Comparison of ENCODE assay signal across 1 cellular context in the genomic region with DNA sequence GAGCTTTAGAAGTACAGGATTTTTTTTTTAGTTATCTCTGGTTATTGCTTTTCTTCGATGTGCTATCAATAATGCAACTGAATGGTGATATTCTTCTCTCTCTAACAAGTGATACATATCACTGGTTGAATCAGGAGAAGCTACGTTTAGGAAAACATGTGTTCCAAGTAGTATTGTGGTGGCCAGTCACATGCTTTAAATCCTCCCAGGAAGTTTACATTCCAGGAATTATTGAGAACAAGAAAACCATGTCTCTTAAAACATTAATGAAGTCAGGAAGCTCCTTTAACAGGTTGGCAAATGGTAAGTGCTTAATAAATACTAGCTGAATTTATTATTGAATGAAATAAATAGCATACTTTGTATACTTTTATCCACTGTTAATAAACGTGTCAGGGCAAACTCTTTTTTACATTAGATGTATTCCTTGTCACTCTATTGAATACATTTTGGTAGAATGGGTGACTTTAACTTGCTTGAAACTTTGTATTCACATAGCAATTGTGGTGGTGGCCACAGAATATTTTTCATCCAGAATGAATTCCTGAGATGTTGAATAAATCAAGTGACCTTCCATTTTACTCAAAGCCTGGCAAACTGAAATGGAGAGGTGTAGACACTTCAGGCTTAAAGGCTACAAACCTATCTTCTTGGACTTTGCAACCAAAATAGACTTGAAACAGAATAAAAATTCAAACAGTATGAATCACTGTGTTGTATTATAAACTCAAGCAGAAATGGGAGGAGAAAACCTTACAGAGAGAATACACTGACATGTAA.
TF ChIP-seq lines count a peak whose summit lies in the region.

No MANE protein-coding gene starts in this region.

TF ChIP-seq in GM23338, 12 proteins besides CTCF, POLR2A, EP300 and RAD21 (continued from another document):
- TF ChIP-seq ZNF331 (CRISPR knock-in tag; IDR thresholded peaks at IDR 0.05; ENCODE audit: low read depth) = no peak
- TF ChIP-seq ETS1 (IDR thresholded peaks at IDR 0.05) = no peak
- TF ChIP-seq ZNF114 (CRISPR knock-in tag; IDR thresholded peaks at IDR 0.05) = no peak
- TF ChIP-seq NANOG (IDR thresholded peaks at IDR 0.05; ENCODE audit: borderline replicate concordance) = no peak
- no peak for TF ChIP-seq POLR2AphosphoS5 (IDR thresholded peaks at IDR 0.05; ENCODE audit: low read depth)
- no peak for TF ChIP-seq STAT1 (IDR thresholded peaks at IDR 0.05; ENCODE audit: unreplicated experiment)
- TF ChIP-seq JUNB (IDR thresholded peaks at IDR 0.05; ENCODE audit: unreplicated experiment) = no peak
- TF ChIP-seq, protein P1, sequence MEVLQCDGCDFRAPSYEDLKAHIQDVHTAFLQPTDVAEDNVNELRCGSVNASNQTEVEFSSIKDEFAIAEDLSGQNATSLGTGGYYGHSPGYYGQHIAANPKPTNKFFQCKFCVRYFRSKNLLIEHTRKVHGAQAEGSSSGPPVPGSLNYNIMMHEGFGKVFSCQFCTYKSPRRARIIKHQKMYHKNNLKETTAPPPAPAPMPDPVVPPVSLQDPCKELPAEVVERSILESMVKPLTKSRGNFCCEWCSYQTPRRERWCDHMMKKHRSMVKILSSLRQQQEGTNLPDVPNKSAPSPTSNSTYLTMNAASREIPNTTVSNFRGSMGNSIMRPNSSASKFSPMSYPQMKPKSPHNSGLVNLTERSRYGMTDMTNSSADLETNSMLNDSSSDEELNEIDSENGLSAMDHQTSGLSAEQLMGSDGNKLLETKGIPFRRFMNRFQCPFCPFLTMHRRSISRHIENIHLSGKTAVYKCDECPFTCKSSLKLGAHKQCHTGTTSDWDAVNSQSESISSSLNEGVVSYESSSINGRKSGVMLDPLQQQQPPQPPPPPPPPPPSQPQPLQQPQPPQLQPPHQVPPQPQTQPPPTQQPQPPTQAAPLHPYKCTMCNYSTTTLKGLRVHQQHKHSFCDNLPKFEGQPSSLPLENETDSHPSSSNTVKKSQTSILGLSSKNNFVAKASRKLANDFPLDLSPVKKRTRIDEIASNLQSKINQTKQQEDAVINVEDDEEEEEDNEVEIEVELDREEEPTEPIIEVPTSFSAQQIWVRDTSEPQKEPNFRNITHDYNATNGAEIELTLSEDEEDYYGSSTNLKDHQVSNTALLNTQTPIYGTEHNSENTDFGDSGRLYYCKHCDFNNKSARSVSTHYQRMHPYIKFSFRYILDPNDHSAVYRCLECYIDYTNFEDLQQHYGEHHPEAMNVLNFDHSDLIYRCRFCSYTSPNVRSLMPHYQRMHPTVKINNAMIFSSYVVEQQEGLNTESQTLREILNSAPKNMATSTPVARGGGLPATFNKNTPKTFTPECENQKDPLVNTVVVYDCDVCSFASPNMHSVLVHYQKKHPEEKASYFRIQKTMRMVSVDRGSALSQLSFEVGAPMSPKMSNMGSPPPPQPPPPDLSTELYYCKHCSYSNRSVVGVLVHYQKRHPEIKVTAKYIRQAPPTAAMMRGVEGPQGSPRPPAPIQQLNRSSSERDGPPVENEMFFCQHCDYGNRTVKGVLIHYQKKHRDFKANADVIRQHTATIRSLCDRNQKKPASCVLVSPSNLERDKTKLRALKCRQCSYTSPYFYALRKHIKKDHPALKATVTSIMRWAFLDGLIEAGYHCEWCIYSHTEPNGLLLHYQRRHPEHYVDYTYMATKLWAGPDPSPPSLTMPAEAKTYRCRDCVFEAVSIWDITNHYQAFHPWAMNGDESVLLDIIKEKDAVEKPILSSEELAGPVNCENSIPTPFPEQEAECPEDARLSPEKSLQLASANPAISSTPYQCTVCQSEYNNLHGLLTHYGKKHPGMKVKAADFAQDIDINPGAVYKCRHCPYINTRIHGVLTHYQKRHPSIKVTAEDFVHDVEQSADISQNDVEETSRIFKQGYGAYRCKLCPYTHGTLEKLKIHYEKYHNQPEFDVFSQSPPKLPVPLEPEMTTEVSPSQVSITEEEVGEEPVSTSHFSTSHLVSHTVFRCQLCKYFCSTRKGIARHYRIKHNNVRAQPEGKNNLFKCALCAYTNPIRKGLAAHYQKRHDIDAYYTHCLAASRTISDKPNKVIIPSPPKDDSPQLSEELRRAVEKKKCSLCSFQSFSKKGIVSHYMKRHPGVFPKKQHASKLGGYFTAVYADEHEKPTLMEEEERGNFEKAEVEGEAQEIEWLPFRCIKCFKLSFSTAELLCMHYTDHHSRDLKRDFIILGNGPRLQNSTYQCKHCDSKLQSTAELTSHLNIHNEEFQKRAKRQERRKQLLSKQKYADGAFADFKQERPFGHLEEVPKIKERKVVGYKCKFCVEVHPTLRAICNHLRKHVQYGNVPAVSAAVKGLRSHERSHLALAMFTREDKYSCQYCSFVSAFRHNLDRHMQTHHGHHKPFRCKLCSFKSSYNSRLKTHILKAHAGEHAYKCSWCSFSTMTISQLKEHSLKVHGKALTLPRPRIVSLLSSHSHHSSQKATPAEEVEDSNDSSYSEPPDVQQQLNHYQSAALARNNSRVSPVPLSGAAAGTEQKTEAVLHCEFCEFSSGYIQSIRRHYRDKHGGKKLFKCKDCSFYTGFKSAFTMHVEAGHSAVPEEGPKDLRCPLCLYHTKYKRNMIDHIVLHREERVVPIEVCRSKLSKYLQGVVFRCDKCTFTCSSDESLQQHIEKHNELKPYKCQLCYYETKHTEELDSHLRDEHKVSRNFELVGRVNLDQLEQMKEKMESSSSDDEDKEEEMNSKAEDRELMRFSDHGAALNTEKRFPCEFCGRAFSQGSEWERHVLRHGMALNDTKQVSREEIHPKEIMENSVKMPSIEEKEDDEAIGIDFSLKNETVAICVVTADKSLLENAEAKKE (CRISPR knock-in tag; IDR thresholded peaks at IDR 0.05) = no peak
- no peak for TF ChIP-seq EZH2phosphoT487 (IDR thresholded peaks at IDR 0.05; ENCODE audit: unreplicated experiment)
